In the genomic region with DNA sequence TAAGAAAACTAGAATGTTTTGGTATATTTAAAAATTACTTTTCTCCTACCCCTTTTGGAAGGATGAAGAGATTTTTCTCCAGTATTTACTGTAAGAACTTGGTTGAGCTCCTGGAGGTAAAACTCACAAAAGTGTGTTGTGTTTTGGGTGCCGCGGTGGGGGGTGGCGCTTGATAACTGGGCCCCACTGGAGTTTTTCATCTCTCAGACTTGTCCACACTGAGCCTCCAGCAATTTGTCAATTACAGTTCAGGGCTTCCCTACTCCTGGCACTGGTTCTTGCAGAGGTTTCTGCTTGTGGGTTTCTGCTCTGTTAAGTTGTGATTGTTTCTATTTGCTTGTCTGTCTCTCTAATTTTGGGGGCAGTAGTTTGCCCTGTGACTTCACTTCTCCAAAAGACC, we compare ENCODE assay signal across 28 cellular contexts.
"Had no signal": no experiment of that assay in that cellular context is flagged by ENCODE, and none has a peak within 500 bp of the region (broad histone marks: within the 10 kb centered on the region; RNA-seq: fewer than 3 reads in every experiment).

No MANE protein-coding gene starts in this region.

- H3K9me3 Mint-ChIP-seq: stimulated activated naive CD8-positive, alpha-beta T cell treated with anti-CD3 and anti-CD28 coated beads, Interleukin-15, Interleukin-2, amounts not matched to agents 100 ng/mL and 50 ng/mL, for 24 hours had no signal

- H3K36me3 ChIP-seq: neural progenitor cell, right lobe of liver had no signal

- H3K27me3 Mint-ChIP-seq: naive B cell; progenitor cell of endocrine pancreas; stimulated activated naive CD8-positive, alpha-beta T cell treated with anti-CD3 and anti-CD28 coated beads, Interleukin-15, Interleukin-2, amounts not matched to agents 100 ng/mL and 50 ng/mL, for 24 hours had no signal

- H3K27ac ChIP-seq: hepatocyte, left ventricle myocardium inferior, neural progenitor cell, neutrophil, parathyroid adenoma, right atrium auricular region, right lobe of liver, skin epidermis, suprapubic skin, thoracic aorta, tibial artery, vagina had no signal

- H3K9ac ChIP-seq: neural progenitor cell, parathyroid adenoma had no signal

- H3K27ac Mint-ChIP-seq: mesothelial cell of epicardium; naive B cell; nephron progenitor cell; neural progenitor cell; progenitor cell of endocrine pancreas; stimulated activated effector memory CD8-positive, alpha-beta T cell treated with anti-CD3 and anti-CD28 coated beads, Interleukin-12 subunit alpha, Interleukin-12 subunit beta, amount 100 ng/mL, for 72 hours; stimulated activated naive CD8-positive, alpha-beta T cell treated with anti-CD3 and anti-CD28 coated beads, Interleukin-15, Interleukin-2, amounts not matched to agents 100 ng/mL and 50 ng/mL, for 24 hours had no signal

- H3K4me3 Mint-ChIP-seq: mesothelial cell of epicardium; nephron progenitor cell; neural progenitor cell; stimulated activated effector memory CD8-positive, alpha-beta T cell treated with anti-CD3 and anti-CD28 coated beads, Interleukin-12 subunit alpha, Interleukin-12 subunit beta, amount 100 ng/mL, for 72 hours; stimulated activated naive CD8-positive, alpha-beta T cell treated with anti-CD3 and anti-CD28 coated beads, Interleukin-15, Interleukin-2, amounts not matched to agents 100 ng/mL and 50 ng/mL, for 24 hours had no signal

- H3K27me3 ChIP-seq: hepatocyte, neutrophil, right atrium auricular region, right lobe of liver, suprapubic skin, tibial artery, vagina had no signal

- H3K4me3 ChIP-seq: hepatocyte, left ventricle myocardium inferior, lung, neural progenitor cell, right atrium auricular region, right lobe of liver, skin epidermis, suprapubic skin, thoracic aorta, tibial artery, vagina had no signal

- DNase-seq: islet precursor cell; left ventricle myocardium inferior; mesendoderm; naive B cell; natural killer cell; nephron progenitor cell; occipital lobe; right lobe of liver; stimulated activated CD4-positive, alpha-beta T cell treated with anti-CD3 and anti-CD28 coated beads, Interleukin-12 subunit alpha, Interleukin-12 subunit beta, amount 100 ng/mL, for 4 hours; stimulated activated CD4-positive, alpha-beta T cell treated with anti-CD3 and anti-CD28 coated beads, Interleukin-15, amount 100 ng/mL, for 24 hours; stimulated activated CD4-positive, alpha-beta T cell treated with anti-CD3 and anti-CD28 coated beads, Interleukin-4, amount 100 ng/mL, for 24 hours; stimulated activated naive CD4-positive, alpha-beta T cell; tibial artery; trophoblast cell had no signal

- H3K4me1 Mint-ChIP-seq: mesothelial cell of epicardium, nephron progenitor cell had no signal

- H3K4me1 ChIP-seq: neural progenitor cell, parathyroid adenoma, right atrium auricular region, right lobe of liver, suprapubic skin, tibial artery, vagina had no signal

- H3K9me3 ChIP-seq: neutrophil, right lobe of liver, vagina had no signal
